In genomic region chr12:93904124-93904523, GRCh38 we compare ENCODE assay signal across 16 cellular contexts.
A peak's percentile ranks its signal among the peaks of the same experiment; 100 is the strongest.
DNase-seq lines count a peak whose midpoint lies in the region; ATAC-seq and TF ChIP-seq lines count a peak whose summit lies in the region.
"Had no signal": no experiment of that assay in that cellular context is flagged by ENCODE, and none has a peak within 500 bp of the region (broad histone marks: within the 10 kb centered on the region; RNA-seq: fewer than 3 reads in every experiment).

No MANE protein-coding gene starts in this region.

- peak; percentile 35 for ATAC-seq in stimulated activated naive CD8-positive, alpha-beta T cell treated with anti-CD3 and anti-CD28 coated beads, Interleukin-15, amount 100 ng/mL, for 72 hours
- no peak for ATAC-seq in stimulated activated naive CD8-positive, alpha-beta T cell treated with anti-CD3 and anti-CD28 coated beads, Interleukin-15, Interleukin-2, amounts not matched to agents 100 U/mL and 50 U/mL, for 24 hours
- ATAC-seq: K562 had no signal

- H3K4me3 ChIP-seq in KMS-11 (IDR thresholded peaks at IDR 0.05; ENCODE audit: insufficient read depth, low read depth, low read length), result no peak overlapping the region
- H3K4me3 ChIP-seq in effector memory CD4-positive, alpha-beta T cell (ENCODE audit: insufficient read depth, low read depth, low read length, poor library complexity, severe bottlenecking), result no peak overlapping the region
- H3K4me3 ChIP-seq: K562 had no signal

- intact Hi-C loops in CD14-positive monocyte (cut with micrococcal nuclease), result no loop called here

- no peak overlapping the region for H3K27ac ChIP-seq in KMS-11
- H3K27ac ChIP-seq in effector memory CD4-positive, alpha-beta T cell (ENCODE audit: insufficient read depth, low read length, poor library complexity, severe bottlenecking), result no peak overlapping the region

- H3K36me3 ChIP-seq in KMS-11 (ENCODE audit: insufficient read depth), result no peaks in the 10 kb centered on the region
- H3K36me3 ChIP-seq in effector memory CD4-positive, alpha-beta T cell (ENCODE audit: control insufficient read depth, insufficient read depth, low read length), result no peaks in the 10 kb centered on the region

- no peaks in the 10 kb centered on the region for H3K27me3 Mint-ChIP-seq in stimulated activated naive CD8-positive, alpha-beta T cell treated with anti-CD3 and anti-CD28 coated beads, Interleukin-15, amount 100 ng/mL, for 72 hours
- peaks cover 0 to 2% (median 1%) of the 10 kb centered on the region in 3 donors for H3K27me3 Mint-ChIP-seq in CD14-positive monocyte (ENCODE audit: low read depth in 3 of 3)
- H3K27me3 Mint-ChIP-seq: CD4-positive, alpha-beta T cell had no signal

- H2AFZ ChIP-seq in KMS-11 (ENCODE audit: low read depth), result no peak overlapping the region

- H3K9me3 Mint-ChIP-seq in stimulated activated naive CD8-positive, alpha-beta T cell treated with anti-CD3 and anti-CD28 coated beads, Interleukin-15, amount 100 ng/mL, for 72 hours, result no peaks in the 10 kb centered on the region
- H3K9me3 Mint-ChIP-seq in CD14-positive monocyte, result peaks cover 0 to 5% (median 0%) of the 10 kb centered on the region in 7 donors

- TF ChIP-seq CTCF in KMS-11 (conservative IDR thresholded peaks at IDR 0.05; ENCODE audit: low read depth, low read length) (no peak), CD14-positive monocyte (IDR thresholded peaks at IDR 0.05) (no peak)

- H3K27ac Mint-ChIP-seq in stimulated activated naive CD8-positive, alpha-beta T cell treated with anti-CD3 and anti-CD28 coated beads, Interleukin-15, amount 100 ng/mL, for 72 hours, result no peak overlapping the region
- H3K27ac Mint-ChIP-seq in CD14-positive monocyte, result no peak overlapping the region
- H3K27ac Mint-ChIP-seq: CD4-positive, alpha-beta T cell had no signal

- no peaks in the 10 kb centered on the region for H3K9me3 ChIP-seq in effector memory CD4-positive, alpha-beta T cell (ENCODE audit: control insufficient read depth, low read length)
- H3K9me3 ChIP-seq: Caco-2 had no signal

- no peaks in the 10 kb centered on the region for H4K20me1 ChIP-seq in KMS-11 (ENCODE audit: insufficient read depth)

- H3K36me3 Mint-ChIP-seq in CD14-positive monocyte, result no peaks in the 10 kb centered on the region

- no peak for DNase-seq in stimulated activated naive CD8-positive, alpha-beta T cell treated with anti-CD3 and anti-CD28 coated beads, Interleukin-15, amount 100 ng/mL, for 72 hours
- no peak for DNase-seq in stimulated activated naive CD8-positive, alpha-beta T cell treated with anti-CD3 and anti-CD28 coated beads, Interleukin-15, Interleukin-2, amounts not matched to agents 100 U/mL and 50 U/mL, for 24 hours
- DNase-seq in NCI-H526 treated with DMSO at 0.1 percent for 48 hours (lab: John Stamatoyannopoulos, UW) (peak; percentile 25), DMS153 treated with DMSO at 0.1 percent for 48 hours (lab: John Stamatoyannopoulos, UW; ENCODE audit: unreplicated experiment) (no peak), RPMI8226 (no peak), CD14-positive monocyte (ENCODE audit: low spot score) (no peak)
- no peak for DNase-seq in effector memory CD4-positive, alpha-beta T cell
- DNase-seq: 8988T; C1 segment of cervical spinal cord; Caco-2; CD4-positive, alpha-beta T cell; DMS53; H9; IMR-90 had no signal

- peak overlapping the region; percentile 36; the same call in 1 of the 2 replicates for H3K4me2 ChIP-seq in KMS-11

- H3K27me3 ChIP-seq in KMS-11 (ENCODE audit: insufficient read depth, low read depth), result no peaks in the 10 kb centered on the region
- H3K27me3 ChIP-seq in effector memory CD4-positive, alpha-beta T cell (replicated peaks; ENCODE audit: control insufficient read depth, insufficient read depth, low read length, poor library complexity, severe bottlenecking), result no peaks in the 10 kb centered on the region

- H3K79me2 ChIP-seq in KMS-11 (ENCODE audit: insufficient read depth, low read depth), result no peaks in the 10 kb centered on the region

- peaks cover 26% of the 10 kb centered on the region for H3K4me1 ChIP-seq in KMS-11 (ENCODE audit: low read depth, poor library complexity, severe bottlenecking)
- peaks cover 5% of the 10 kb centered on the region for H3K4me1 ChIP-seq in effector memory CD4-positive, alpha-beta T cell (ENCODE audit: control insufficient read depth, insufficient read depth, low read length, poor library complexity, severe bottlenecking)

- H3K4me1 Mint-ChIP-seq in stimulated activated naive CD8-positive, alpha-beta T cell treated with anti-CD3 and anti-CD28 coated beads, Interleukin-15, amount 100 ng/mL, for 72 hours, result no peaks in the 10 kb centered on the region
- peaks cover 5% of the 10 kb centered on the region for H3K4me1 Mint-ChIP-seq in CD14-positive monocyte

- no peak overlapping the region for H3K4me3 Mint-ChIP-seq in stimulated activated naive CD8-positive, alpha-beta T cell treated with anti-CD3 and anti-CD28 coated beads, Interleukin-15, amount 100 ng/mL, for 72 hours
- H3K4me3 Mint-ChIP-seq in CD14-positive monocyte, result no peak overlapping the region
- H3K4me3 Mint-ChIP-seq: CD4-positive, alpha-beta T cell; H9 had no signal

- no peak overlapping the region for H3K9ac ChIP-seq in KMS-11
